ENCODE assay signal across 11 cellular contexts in the genomic region with DNA sequence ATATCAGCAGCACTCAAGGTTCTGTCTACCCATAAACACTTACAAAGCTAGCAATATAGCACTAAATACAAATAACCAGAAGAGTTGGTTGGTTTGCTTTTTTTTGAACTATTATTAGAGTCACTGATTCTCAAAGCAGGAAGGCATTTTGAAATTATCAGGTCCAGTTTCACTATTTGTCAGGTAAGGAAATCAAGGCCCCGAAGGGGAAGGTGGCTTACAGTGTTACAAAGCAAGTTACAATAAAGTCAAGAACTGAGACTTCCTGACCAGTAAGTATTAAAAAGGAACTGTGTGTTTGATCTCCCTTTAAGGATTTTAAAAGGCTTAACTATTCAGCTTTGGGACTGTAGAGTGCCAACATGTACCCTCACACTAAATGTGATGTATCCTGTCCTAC. TPM values are rescaled to one million over a fixed set of nuclear protein-coding genes. Genes with fewer than 3 reads are reported as not detected.
DNase-seq lines count a peak whose midpoint lies in the region; ATAC-seq and TF ChIP-seq lines count a peak whose summit lies in the region.
"Had no signal": no experiment of that assay in that cellular context is flagged by ENCODE, and none has a peak within 500 bp of the region (broad histone marks: within the 10 kb centered on the region; RNA-seq: fewer than 3 reads in every experiment).

No MANE protein-coding gene starts in this region.

- peaks cover 6% of the 10 kb centered on the region for H3K36me3 Mint-ChIP-seq in natural killer cell

- H3K36me3 ChIP-seq in breast epithelium: no peaks in the 10 kb centered on the region

- H3K4me1 ChIP-seq in breast epithelium: no peaks in the 10 kb centered on the region

- H3K4me3 Mint-ChIP-seq in natural killer cell: no peak overlapping the region

- no peak overlapping the region for H3K4me3 ChIP-seq in breast epithelium
- H3K4me3 ChIP-seq: SK-N-MC had no signal

- peaks cover 5 to 7% of the 10 kb centered on the region in 2 donors for H3K4me1 Mint-ChIP-seq in natural killer cell

- TF ChIP-seq CTCF in natural killer cell (IDR thresholded peaks at IDR 0.05) (no peak), breast epithelium (IDR thresholded peaks at IDR 0.05) (no peak)

- intact Hi-C loops in natural killer cell (cut with micrococcal nuclease): no loop called here
- intact Hi-C loops in left ventricle myocardium superior (cut with micrococcal nuclease): no loop called here
- intact Hi-C loops in breast epithelium (cut with DNase I; ENCODE audit: low total_unique reads): no loop called here

- no peak for DNase-seq in activated CD4-positive, CD25-positive, alpha-beta regulatory T cell treated with anti-CD3 and anti-CD28 coated beads, Interleukin-2, amount 50 U/mL, for 72 hours
- DNase-seq in natural killer cell (no peak), DMS114 treated with DMSO at 0.1 percent for 48 hours (lab: John Stamatoyannopoulos, UW; ENCODE audit: unreplicated experiment) (no peak), left ventricle myocardium superior (no peak), breast epithelium (ENCODE audit: low spot score in 2 of 2) (no peak)
- DNase-seq: activated naive CD4-positive, alpha-beta T cell; NCI-H1930 had no signal

- no peaks in the 10 kb centered on the region for H3K27me3 ChIP-seq in breast epithelium

- peak overlapping the region; percentile 26 to 53 for H3K27ac Mint-ChIP-seq in natural killer cell

- no peak for TF ChIP-seq POLR2A in breast epithelium (IDR thresholded peaks at IDR 0.05)

- H3K27me3 Mint-ChIP-seq in natural killer cell (ENCODE audit: low read depth in 2 of 2): no peaks in the 10 kb centered on the region

- no peaks in the 10 kb centered on the region for H3K9me3 Mint-ChIP-seq in natural killer cell

- ATAC-seq in activated CD4-positive, CD25-positive, alpha-beta regulatory T cell treated with anti-CD3 and anti-CD28 coated beads, Interleukin-2, amount 50 U/mL, for 24 hours: peak; percentile 43 to 46
- peak; percentile 86 for ATAC-seq in GM21529 (IDR thresholded peaks at IDR 0.05; ENCODE audit: unreplicated experiment)
- ATAC-seq in HG03520 (IDR thresholded peaks at IDR 0.05; ENCODE audit: unreplicated experiment): peak; percentile 65
- no peak for ATAC-seq in natural killer cell
- no peak for ATAC-seq in left ventricle myocardium superior

- no peak overlapping the region for H3K27ac ChIP-seq in breast epithelium
- H3K27ac ChIP-seq: SK-N-MC had no signal

- no peaks in the 10 kb centered on the region for H3K9me3 ChIP-seq in breast epithelium

RNA-seq across cellular contexts. Expression of gene C5orf15, which starts 10.8 kb away (rescaled TPM):
- total RNA-seq in natural killer cell (10 to 100 TPM; 15.2 to 19.9 (median 18.0) TPM), left ventricle myocardium superior (32.9 TPM), breast epithelium (10 to 100 TPM; 40.6 to 68.9 (median 41.0) TPM)

RNA-seq across cellular contexts. Expression of gene VDAC1, which starts 47.2 kb away (rescaled TPM):
- total RNA-seq in natural killer cell (10 to 100 TPM; 54.0 to 63.3 (median 60.2) TPM), left ventricle myocardium superior (515 TPM), breast epithelium (100 to 1,000 TPM; 113 to 141 (median 118) TPM)

Comparison
In these comparisons a context has a peak if more than half of its experiments do, and no peak if none do; other contexts are left out.
1. ATAC-seq: peak in activated CD4-positive, CD25-positive, alpha-beta regulatory T cell treated with anti-CD3 and anti-CD28 coated beads, Interleukin-2, amount 50 U/mL, for 24 hours (2 of 2), GM21529 (single experiment) and HG03520 (single experiment); none in natural killer cell (0 of 3) and left ventricle myocardium superior (single experiment).